In genomic region chr7:27411145-27411544, GRCh38 we compare ENCODE assay signal across 16 cellular contexts.
DNase-seq lines count a peak whose midpoint lies in the region; ATAC-seq and TF ChIP-seq lines count a peak whose summit lies in the region.
"Had no signal": no experiment of that assay in that cellular context is flagged by ENCODE, and none has a peak within 500 bp of the region (broad histone marks: within the 10 kb centered on the region; RNA-seq: fewer than 3 reads in every experiment).

No MANE protein-coding gene starts in this region.

- H3K27ac ChIP-seq in PC-9 = no peak overlapping the region
- H3K27ac ChIP-seq: 22Rv1, A549, C4-2B had no signal

- POLR2A ChIA-PET in PC-9 (lab: Charles Lee; ENCODE audit: unreplicated experiment) = no interaction called here

- H3K9me3 ChIP-seq in PC-9 (ENCODE audit: insufficient read depth, low read depth) = no peaks in the 10 kb centered on the region
- H3K9me3 ChIP-seq: A549, Caco-2 had no signal

- H2AFZ ChIP-seq in PC-9 = no peak overlapping the region

- DNase-seq in NCI-H748 (lab: John Stamatoyannopoulos, UW; ENCODE audit: unreplicated experiment) (peak; percentile 13), NCI-H748 treated with DMSO at 0.1 percent for 48 hours (lab: John Stamatoyannopoulos, UW) (no peak), NCI-H69 (lab: John Stamatoyannopoulos, UW) (peak; percentile 88), islet precursor cell (peak; percentile 46), PC-9 (no peak)
- DNase-seq: AML-193; Caco-2; CD4-positive, alpha-beta T cell; GF-D8; HCEC 1CT; IMR-90 had no signal

- intact Hi-C loops in PC-9 (cut with micrococcal nuclease; ENCODE audit: unreplicated experiment) = no loop called here

- H3K27me3 ChIP-seq in PC-9 (ENCODE audit: insufficient read depth, low read depth) = no peaks in the 10 kb centered on the region

- H3K4me2 ChIP-seq in PC-9 = no peak overlapping the region
- H3K4me2 ChIP-seq: A549 had no signal

- H3K4me1 ChIP-seq in PC-9 (replicated peaks; ENCODE audit: insufficient read depth) = no peaks in the 10 kb centered on the region

- no peaks in the 10 kb centered on the region for H3K36me3 ChIP-seq in PC-9 (ENCODE audit: low read depth)

- H3K4me3 ChIP-seq in PC-9 = no peak overlapping the region
- H3K4me3 ChIP-seq: A549 had no signal

- no peaks in the 10 kb centered on the region for H3K79me2 ChIP-seq in PC-9 (ENCODE audit: low read depth)

- no TSS peak for BruUV-seq in PC-9 (replicated peaks; lab: Mats Ljungman, UMichigan)

- H4K20me1 ChIP-seq in PC-9 (ENCODE audit: insufficient read depth) = no peaks in the 10 kb centered on the region

- ATAC-seq in GM18873 (IDR thresholded peaks at IDR 0.05; ENCODE audit: low FRiP score, unreplicated experiment) (no peak), HG03469 (IDR thresholded peaks at IDR 0.05; ENCODE audit: unreplicated experiment) (no peak)
- ATAC-seq: A549 had no signal

- CTCF ChIA-PET in PC-9 (lab: Charles Lee) = no interaction called here

- H3K9me2 ChIP-seq in PC-9 (ENCODE audit: insufficient read depth) = no peaks in the 10 kb centered on the region

- TF ChIP-seq CTCF in PC-9 (conservative IDR thresholded peaks at IDR 0.05) = no peak

- H3F3A ChIP-seq in PC-9 (ENCODE audit: insufficient read depth, low read depth) = no peaks in the 10 kb centered on the region

Comparison
In these comparisons a context has a peak if more than half of its experiments do, and no peak if none do; other contexts are left out.
1. DNase-seq: peak in NCI-H748 (single experiment), NCI-H69 (single experiment) and islet precursor cell (single experiment); none in NCI-H748 treated with DMSO at 0.1 percent for 48 hours (single experiment) and PC-9 (0 of 2).